1 cellular context compared by ENCODE assay signal in genomic region chr5:78984611-78985406, GRCh38.
TF ChIP-seq lines count a peak whose summit lies in the region.

TSS of gene ARSB (minus strand) at chr5:78985310. CDS start at chr5:78985248, 62 bp downstream.

TF ChIP-seq in GM12878, 131 proteins besides CTCF, POLR2A, EP300 and RAD21 (continued from another document):
- TF ChIP-seq E2F8 (IDR thresholded peaks at IDR 0.05; ENCODE audit: low read depth, partially characterized antibody), result no peak
- TF ChIP-seq KLF5 (IDR thresholded peaks at IDR 0.05; ENCODE audit: partially characterized antibody), result no peak
- 0 out of 2 replicates have a peak, but pooled peaks have one; percentile 28 for TF ChIP-seq TCF12 (IDR thresholded peaks at IDR 0.05; ENCODE audit: low read depth, low read length)
- TF ChIP-seq ZBED1 (IDR thresholded peaks at IDR 0.05; ENCODE audit: borderline replicate concordance), result no peak
- TF ChIP-seq GABPA (IDR thresholded peaks at IDR 0.05; ENCODE audit: low read depth), result no peak
- TF ChIP-seq IRF3 (IDR thresholded peaks at IDR 0.05), result 0 out of 2 replicates have a peak, but pooled peaks have one; percentile 12
- no peak for TF ChIP-seq PRDM15 (CRISPR knock-in tag; IDR thresholded peaks at IDR 0.05)
- TF ChIP-seq RAD51 (IDR thresholded peaks at IDR 0.05), result no peak
- TF ChIP-seq ETV6 (conservative IDR thresholded peaks at IDR 0.05 in 1 of 2, IDR thresholded peaks at IDR 0.05 in 1 of 2; ENCODE audit: borderline replicate concordance in 1 of 2, low read depth in 1 of 2), result no peak; a peak in 1 of 4 replicates
- 0 out of 2 replicates have a peak, but pooled peaks have one; percentile 39 for TF ChIP-seq ZNF592 (IDR thresholded peaks at IDR 0.05)
- TF ChIP-seq NR2C1 (IDR thresholded peaks at IDR 0.05), result no peak
- TF ChIP-seq YBX1 (IDR thresholded peaks at IDR 0.05), result no peak
- no peak for TF ChIP-seq ZBTB4 (CRISPR knock-in tag; IDR thresholded peaks at IDR 0.05)
